Comparison of ENCODE assay signal across 3 cellular contexts in genomic region chr2:177872286-177872685, GRCh38.
A peak's percentile ranks its signal among the peaks of the same experiment; 100 is the strongest.
TF ChIP-seq lines count a peak whose summit lies in the region.

No MANE protein-coding gene starts in this region.

TF ChIP-seq in A549, 52 proteins besides CTCF, POLR2A, EP300 and RAD21 (continued from another document):
- peak; percentile 99 for TF ChIP-seq MAFK (IDR thresholded peaks at IDR 0.05; ENCODE audit: partially characterized antibody)
- TF ChIP-seq NFE2L2 (conservative IDR thresholded peaks at IDR 0.05; ENCODE audit: low read length) = 0 out of 2 replicates have a peak, but pooled peaks have one; percentile 10

TF ChIP-seq in IMR-90, 13 proteins besides CTCF, POLR2A, EP300 and RAD21:
- TF ChIP-seq SMC3 (IDR thresholded peaks at IDR 0.05; ENCODE audit: low read depth, low read length) = no peak
- TF ChIP-seq MAFK (IDR thresholded peaks at IDR 0.05; ENCODE audit: low read depth, low read length) = peak; percentile 100
TF ChIP-seq in IMR-90: peak in this region for 1.

TF ChIP-seq in H1, 55 proteins besides CTCF, POLR2A, EP300 and RAD21:
- TF ChIP-seq ATF2 (IDR thresholded peaks at IDR 0.05; ENCODE audit: low read length) (no peak), TAF1 (IDR thresholded peaks at IDR 0.05; ENCODE audit: low read depth, low read length) (no peak), TEAD4 (IDR thresholded peaks at IDR 0.05; ENCODE audit: low read depth, low read length) (no peak), MAFK (IDR thresholded peaks at IDR 0.05; ENCODE audit: low read depth, low read length) (peak; percentile 99), BACH1 (IDR thresholded peaks at IDR 0.05; ENCODE audit: low read length) (0 out of 2 replicates have a peak, but pooled peaks have one; percentile 31)
